ENCODE assay signal across 15 cellular contexts in the genomic region with DNA sequence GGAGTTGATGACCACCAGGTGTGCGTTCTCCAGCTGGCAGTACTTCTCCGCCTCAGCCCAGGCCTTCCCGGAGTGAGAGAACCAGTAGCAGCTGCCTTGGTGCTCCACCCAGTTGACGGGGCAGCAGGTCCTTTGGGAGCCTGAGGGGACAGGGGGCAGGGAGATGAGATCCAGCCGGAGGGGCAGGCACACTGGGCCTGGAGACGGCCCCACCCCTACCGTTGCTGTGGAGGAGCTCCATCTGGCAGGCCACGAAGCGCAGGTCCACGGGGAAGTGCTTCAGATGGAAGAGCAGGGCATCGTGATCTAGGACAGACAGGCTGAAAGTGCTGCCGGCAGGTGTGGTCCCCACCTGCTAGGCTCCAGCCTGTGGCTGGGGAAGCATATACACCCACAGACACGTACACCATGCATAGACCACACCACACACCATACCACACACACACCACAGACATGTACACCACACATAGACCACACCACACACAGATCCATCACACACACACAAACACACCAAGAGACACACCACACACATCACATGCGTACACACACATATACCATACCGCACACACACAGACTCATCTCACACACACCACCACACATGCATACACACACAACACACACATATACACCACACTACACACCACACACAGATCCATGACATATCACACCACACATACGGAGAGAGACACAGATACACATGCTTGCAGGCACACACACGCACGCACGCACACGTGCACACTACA. TPM values are rescaled to one million over a fixed set of nuclear protein-coding genes. Genes with fewer than 3 reads are reported as not detected.
A peak's percentile ranks its signal among the peaks of the same experiment; 100 is the strongest.
DNase-seq lines count a peak whose midpoint lies in the region; ATAC-seq lines count a peak whose summit lies in the region.
"Had no signal": no experiment of that assay in that cellular context is flagged by ENCODE, and none has a peak within 500 bp of the region (broad histone marks: within the 10 kb centered on the region; RNA-seq: fewer than 3 reads in every experiment).

No MANE protein-coding gene starts in this region.

- ATAC-seq in left lobe of liver (peak; percentile 6), GM21423 (IDR thresholded peaks at IDR 0.05; ENCODE audit: unreplicated experiment) (no peak), GM21381 (IDR thresholded peaks at IDR 0.05; ENCODE audit: unreplicated experiment) (no peak)
- ATAC-seq: activated CD8-positive, alpha-beta memory T cell treated with anti-CD3 and anti-CD28 coated beads, Interleukin-2, amount 10 ng/mL, durations not matched to agents 7 days and 5 days; left cardiac atrium; right cardiac atrium had no signal

- DNase-seq in DMS53 treated with DMSO at 0.1 percent for 48 hours (lab: John Stamatoyannopoulos, UW; ENCODE audit: unreplicated experiment): peak; percentile 88
- DNase-seq in NCI-H1417 (lab: John Stamatoyannopoulos, UW): peak; percentile 65 to 92 (median 81)
- peak; percentile 33 for DNase-seq in NCI-H69 (lab: John Stamatoyannopoulos, UW)
- peak; percentile 40 for DNase-seq in left lobe of liver (ENCODE audit: low spot score)
- no peak for DNase-seq in SK-N-DZ (ENCODE audit: low spot score)
- DNase-seq in D341Med (ENCODE audit: low spot score): no peak
- DNase-seq: activated CD4-positive, CD25-positive, alpha-beta regulatory T cell treated with anti-CD3 and anti-CD28 coated beads, Interleukin-2, amount 50 U/mL, for 72 hours; activated CD8-positive, alpha-beta memory T cell treated with anti-CD3 and anti-CD28 coated beads, Interleukin-2, amount 10 ng/mL, durations not matched to agents 7 days and 5 days; DND-41; left cardiac atrium; NCI-H1436 treated with DMSO at 0.1 percent for 48 hours; right cardiac atrium; substantia nigra had no signal

RNA-seq across cellular contexts. Expression of a gene that starts 7.4 kb away (rescaled TPM):
- total RNA-seq in left lobe of liver: 442 TPM
- not detected in 2 replicates for polyA plus RNA-seq in SK-N-DZ (2014; cell fraction: cytosol; rRNA removed)
- polyA plus RNA-seq in SK-N-DZ (2014; cell fraction: nucleus; rRNA removed): not detected in 2 replicates
- total RNA-seq: activated CD8-positive, alpha-beta memory T cell treated with anti-CD3 and anti-CD28 coated beads, Interleukin-2, amount 10 ng/mL, durations not matched to agents 7 days and 5 days had no signal

RNA-seq across cellular contexts. Expression of a gene that starts 27.1 kb away (rescaled TPM):
- total RNA-seq in left lobe of liver: 1.1 TPM
- not detected in 2 replicates for polyA plus RNA-seq in SK-N-DZ (2014; cell fraction: cytosol; rRNA removed)
- polyA plus RNA-seq in SK-N-DZ (2014; cell fraction: nucleus; rRNA removed): not detected in 2 replicates
- total RNA-seq: activated CD8-positive, alpha-beta memory T cell treated with anti-CD3 and anti-CD28 coated beads, Interleukin-2, amount 10 ng/mL, durations not matched to agents 7 days and 5 days had no signal

Comparison
In these comparisons a context has a peak if more than half of its experiments do, and no peak if none do; other contexts are left out.
1. DNase-seq: peak in DMS53 treated with DMSO at 0.1 percent for 48 hours (single experiment), NCI-H1417 (3 of 3), NCI-H69 (single experiment) and left lobe of liver (single experiment); none in SK-N-DZ (single experiment) and D341Med (single experiment).